1 cellular context compared by ENCODE assay signal in the genomic region with DNA sequence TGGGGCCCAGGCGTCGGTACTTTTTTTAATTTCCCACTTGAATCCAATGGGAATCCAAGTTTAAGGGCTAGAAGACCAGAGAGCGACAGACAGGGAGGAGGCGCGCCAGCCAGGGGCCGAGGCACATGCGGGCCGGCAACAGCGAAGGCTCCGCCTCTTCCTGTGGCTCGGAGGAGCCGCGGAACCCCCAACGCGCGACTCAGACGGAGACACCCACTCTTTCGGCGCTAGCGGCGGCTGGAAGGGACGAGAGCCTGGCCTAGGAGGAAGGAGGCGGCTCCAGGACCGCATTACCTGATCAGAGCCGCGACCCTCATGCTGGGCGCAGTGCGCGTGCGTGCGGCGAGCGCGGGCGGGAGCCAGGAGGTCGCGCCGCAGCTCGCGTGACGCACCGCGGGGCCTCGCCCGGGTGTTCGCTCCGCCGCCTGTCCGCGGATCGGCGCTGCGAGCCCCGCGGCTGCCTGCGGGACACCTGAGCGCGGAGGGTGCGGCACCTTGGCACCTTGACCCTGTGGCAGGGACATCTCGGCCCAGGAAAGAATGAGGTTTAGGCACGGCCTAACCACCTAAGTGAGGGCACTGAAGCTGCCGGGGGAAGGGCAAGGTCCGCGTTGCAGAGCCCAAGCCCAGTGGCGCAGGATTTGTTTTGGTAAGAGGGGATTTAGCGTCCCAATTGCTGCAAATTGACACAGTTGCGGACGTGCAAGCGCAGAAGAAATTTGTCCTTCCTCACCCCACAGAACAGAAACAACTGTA.
TF ChIP-seq lines count a peak whose summit lies in the region.

A gene with protein sequence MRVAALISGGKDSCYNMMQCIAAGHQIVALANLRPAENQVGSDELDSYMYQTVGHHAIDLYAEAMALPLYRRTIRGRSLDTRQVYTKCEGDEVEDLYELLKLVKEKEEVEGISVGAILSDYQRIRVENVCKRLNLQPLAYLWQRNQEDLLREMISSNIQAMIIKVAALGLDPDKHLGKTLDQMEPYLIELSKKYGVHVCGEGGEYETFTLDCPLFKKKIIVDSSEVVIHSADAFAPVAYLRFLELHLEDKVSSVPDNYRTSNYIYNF (minus strand): TSS at position 341 of the 756 bp plus-strand sequence. CDS start 24 bp downstream, at position 317.

TF ChIP-seq in K562, 482 proteins besides CTCF, POLR2A, EP300 and RAD21 (continued from another document and continues in another):
- 0 out of 2 replicates have a peak, but pooled peaks have one; percentile 15 for TF ChIP-seq ZNF175 (CRISPR knock-in tag; IDR thresholded peaks at IDR 0.05; ENCODE audit: low read depth)
- TF ChIP-seq SMC3 (conservative IDR thresholded peaks at IDR 0.05; ENCODE audit: insufficient read depth, low read depth, low read length) = peak; percentile 11; the same call in 1 of the 2 replicates
- TF ChIP-seq ZNF644 (tag; IDR thresholded peaks at IDR 0.05; ENCODE audit: low read depth) = peak; percentile 57; the same call in 1 of the 2 replicates
- no peak for TF ChIP-seq SMAD2 (IDR thresholded peaks at IDR 0.05; ENCODE audit: low read depth, low read length)
- TF ChIP-seq IRF2 (CRISPR knock-in tag; IDR thresholded peaks at IDR 0.05) = no peak
- TF ChIP-seq JUN (IDR thresholded peaks at IDR 0.05; ENCODE audit: borderline replicate concordance, low read depth, low read length) = no peak
- peak; percentile 27; the same call in 1 of the 2 replicates for TF ChIP-seq JUN (CRISPR knock-in tag; IDR thresholded peaks at IDR 0.05; ENCODE audit: borderline replicate concordance)
- TF ChIP-seq ZNF197 (CRISPR knock-in tag; IDR thresholded peaks at IDR 0.05; ENCODE audit: low read depth) = no peak
- no peak for TF ChIP-seq HLTF (IDR thresholded peaks at IDR 0.05)
- 0 out of 2 replicates have a peak, but pooled peaks have one; percentile 8 for TF ChIP-seq ZNF830 (CRISPR knock-in tag; IDR thresholded peaks at IDR 0.05)
- no peak for TF ChIP-seq ZC3H8 (IDR thresholded peaks at IDR 0.05)
- no peak for TF ChIP-seq FOS (IDR thresholded peaks at IDR 0.05; ENCODE audit: extremely low read depth, insufficient read length)
- TF ChIP-seq BRD9 (IDR thresholded peaks at IDR 0.05; ENCODE audit: low read depth, partially characterized antibody) = no peak
- TF ChIP-seq L3MBTL2 (IDR thresholded peaks at IDR 0.05) = peak; percentile 91
- peak; percentile 77 for TF ChIP-seq HCFC1 (IDR thresholded peaks at IDR 0.05; ENCODE audit: low read depth, low read length)
- TF ChIP-seq FOXP1 (CRISPR knock-in tag; IDR thresholded peaks at IDR 0.05) = peak; percentile 67; the same call in 1 of the 2 replicates
- TF ChIP-seq SP1 (CRISPR knock-in tag; IDR thresholded peaks at IDR 0.05) = peak; percentile 39; the same call in 1 of the 2 replicates
- TF ChIP-seq, protein P1, sequence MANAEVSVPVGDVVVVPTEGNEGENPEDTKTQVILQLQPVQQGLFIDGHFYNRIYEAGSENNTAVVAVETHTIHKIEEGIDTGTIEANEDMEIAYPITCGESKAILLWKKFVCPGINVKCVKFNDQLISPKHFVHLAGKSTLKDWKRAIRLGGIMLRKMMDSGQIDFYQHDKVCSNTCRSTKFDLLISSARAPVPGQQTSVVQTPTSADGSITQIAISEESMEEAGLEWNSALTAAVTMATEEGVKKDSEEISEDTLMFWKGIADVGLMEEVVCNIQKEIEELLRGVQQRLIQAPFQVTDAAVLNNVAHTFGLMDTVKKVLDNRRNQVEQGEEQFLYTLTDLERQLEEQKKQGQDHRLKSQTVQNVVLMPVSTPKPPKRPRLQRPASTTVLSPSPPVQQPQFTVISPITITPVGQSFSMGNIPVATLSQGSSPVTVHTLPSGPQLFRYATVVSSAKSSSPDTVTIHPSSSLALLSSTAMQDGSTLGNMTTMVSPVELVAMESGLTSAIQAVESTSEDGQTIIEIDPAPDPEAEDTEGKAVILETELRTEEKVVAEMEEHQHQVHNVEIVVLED (CRISPR knock-in tag; IDR thresholded peaks at IDR 0.05) = peak; percentile 71
- TF ChIP-seq BRCA1 (IDR thresholded peaks at IDR 0.05) = no peak
- no peak for TF ChIP-seq BRCA1 (CRISPR knock-in tag; IDR thresholded peaks at IDR 0.05)
- no peak for TF ChIP-seq MXI1 (IDR thresholded peaks at IDR 0.05; ENCODE audit: low read depth, low read length)
- peak; percentile 74 for TF ChIP-seq EGR1 (conservative IDR thresholded peaks at IDR 0.05)
- no peak for TF ChIP-seq NFXL1 (CRISPR knock-in tag; IDR thresholded peaks at IDR 0.05)
- TF ChIP-seq, protein P2, sequence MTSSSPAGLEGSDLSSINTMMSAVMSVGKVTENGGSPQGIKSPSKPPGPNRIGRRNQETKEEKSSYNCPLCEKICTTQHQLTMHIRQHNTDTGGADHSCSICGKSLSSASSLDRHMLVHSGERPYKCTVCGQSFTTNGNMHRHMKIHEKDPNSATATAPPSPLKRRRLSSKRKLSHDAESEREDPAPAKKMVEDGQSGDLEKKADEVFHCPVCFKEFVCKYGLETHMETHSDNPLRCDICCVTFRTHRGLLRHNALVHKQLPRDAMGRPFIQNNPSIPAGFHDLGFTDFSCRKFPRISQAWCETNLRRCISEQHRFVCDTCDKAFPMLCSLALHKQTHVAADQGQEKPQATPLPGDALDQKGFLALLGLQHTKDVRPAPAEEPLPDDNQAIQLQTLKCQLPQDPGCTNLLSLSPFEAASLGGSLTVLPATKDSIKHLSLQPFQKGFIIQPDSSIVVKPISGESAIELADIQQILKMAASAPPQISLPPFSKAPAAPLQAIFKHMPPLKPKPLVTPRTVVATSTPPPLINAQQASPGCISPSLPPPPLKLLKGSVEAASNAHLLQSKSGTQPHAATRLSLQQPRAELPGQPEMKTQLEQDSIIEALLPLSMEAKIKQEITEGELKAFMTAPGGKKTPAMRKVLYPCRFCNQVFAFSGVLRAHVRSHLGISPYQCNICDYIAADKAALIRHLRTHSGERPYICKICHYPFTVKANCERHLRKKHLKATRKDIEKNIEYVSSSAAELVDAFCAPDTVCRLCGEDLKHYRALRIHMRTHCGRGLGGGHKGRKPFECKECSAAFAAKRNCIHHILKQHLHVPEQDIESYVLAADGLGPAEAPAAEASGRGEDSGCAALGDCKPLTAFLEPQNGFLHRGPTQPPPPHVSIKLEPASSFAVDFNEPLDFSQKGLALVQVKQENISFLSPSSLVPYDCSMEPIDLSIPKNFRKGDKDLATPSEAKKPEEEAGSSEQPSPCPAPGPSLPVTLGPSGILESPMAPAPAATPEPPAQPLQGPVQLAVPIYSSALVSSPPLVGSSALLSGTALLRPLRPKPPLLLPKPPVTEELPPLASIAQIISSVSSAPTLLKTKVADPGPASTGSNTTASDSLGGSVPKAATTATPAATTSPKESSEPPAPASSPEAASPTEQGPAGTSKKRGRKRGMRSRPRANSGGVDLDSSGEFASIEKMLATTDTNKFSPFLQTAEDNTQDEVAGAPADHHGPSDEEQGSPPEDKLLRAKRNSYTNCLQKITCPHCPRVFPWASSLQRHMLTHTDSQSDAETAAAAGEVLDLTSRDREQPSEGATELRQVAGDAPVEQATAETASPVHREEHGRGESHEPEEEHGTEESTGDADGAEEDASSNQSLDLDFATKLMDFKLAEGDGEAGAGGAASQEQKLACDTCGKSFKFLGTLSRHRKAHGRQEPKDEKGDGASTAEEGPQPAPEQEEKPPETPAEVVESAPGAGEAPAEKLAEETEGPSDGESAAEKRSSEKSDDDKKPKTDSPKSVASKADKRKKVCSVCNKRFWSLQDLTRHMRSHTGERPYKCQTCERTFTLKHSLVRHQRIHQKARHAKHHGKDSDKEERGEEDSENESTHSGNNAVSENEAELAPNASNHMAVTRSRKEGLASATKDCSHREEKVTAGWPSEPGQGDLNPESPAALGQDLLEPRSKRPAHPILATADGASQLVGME (CRISPR knock-in tag; IDR thresholded peaks at IDR 0.05) = peak; percentile 80; the same call in 1 of the 2 replicates
- peak; percentile 62; the same call in 1 of the 2 replicates for TF ChIP-seq MTA3 (IDR thresholded peaks at IDR 0.05; ENCODE audit: borderline replicate concordance)
- no peak for TF ChIP-seq SP2 (IDR thresholded peaks at IDR 0.05; ENCODE audit: extremely low read depth, low read depth, low read length, poor library complexity, severe bottlenecking)
- TF ChIP-seq, protein P3, sequence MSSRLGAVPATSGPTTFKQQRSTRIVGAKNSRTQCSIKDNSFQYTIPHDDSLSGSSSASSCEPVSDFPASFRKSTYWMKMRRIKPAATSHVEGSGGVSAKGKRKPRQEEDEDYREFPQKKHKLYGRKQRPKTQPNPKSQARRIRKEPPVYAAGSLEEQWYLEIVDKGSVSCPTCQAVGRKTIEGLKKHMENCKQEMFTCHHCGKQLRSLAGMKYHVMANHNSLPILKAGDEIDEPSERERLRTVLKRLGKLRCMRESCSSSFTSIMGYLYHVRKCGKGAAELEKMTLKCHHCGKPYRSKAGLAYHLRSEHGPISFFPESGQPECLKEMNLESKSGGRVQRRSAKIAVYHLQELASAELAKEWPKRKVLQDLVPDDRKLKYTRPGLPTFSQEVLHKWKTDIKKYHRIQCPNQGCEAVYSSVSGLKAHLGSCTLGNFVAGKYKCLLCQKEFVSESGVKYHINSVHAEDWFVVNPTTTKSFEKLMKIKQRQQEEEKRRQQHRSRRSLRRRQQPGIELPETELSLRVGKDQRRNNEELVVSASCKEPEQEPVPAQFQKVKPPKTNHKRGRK (tag; IDR thresholded peaks at IDR 0.05) = no peak
- TF ChIP-seq, protein P4, sequence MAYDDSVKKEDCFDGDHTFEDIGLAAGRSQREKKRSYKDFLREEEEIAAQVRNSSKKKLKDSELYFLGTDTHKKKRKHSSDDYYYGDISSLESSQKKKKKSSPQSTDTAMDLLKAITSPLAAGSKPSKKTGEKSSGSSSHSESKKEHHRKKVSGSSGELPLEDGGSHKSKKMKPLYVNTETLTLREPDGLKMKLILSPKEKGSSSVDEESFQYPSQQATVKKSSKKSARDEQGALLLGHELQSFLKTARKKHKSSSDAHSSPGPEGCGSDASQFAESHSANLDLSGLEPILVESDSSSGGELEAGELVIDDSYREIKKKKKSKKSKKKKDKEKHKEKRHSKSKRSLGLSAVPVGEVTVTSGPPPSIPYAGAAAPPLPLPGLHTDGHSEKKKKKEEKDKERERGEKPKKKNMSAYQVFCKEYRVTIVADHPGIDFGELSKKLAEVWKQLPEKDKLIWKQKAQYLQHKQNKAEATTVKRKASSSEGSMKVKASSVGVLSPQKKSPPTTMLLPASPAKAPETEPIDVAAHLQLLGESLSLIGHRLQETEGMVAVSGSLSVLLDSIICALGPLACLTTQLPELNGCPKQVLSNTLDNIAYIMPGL (CRISPR knock-in tag; IDR thresholded peaks at IDR 0.05) = no peak
- TF ChIP-seq, protein P5, sequence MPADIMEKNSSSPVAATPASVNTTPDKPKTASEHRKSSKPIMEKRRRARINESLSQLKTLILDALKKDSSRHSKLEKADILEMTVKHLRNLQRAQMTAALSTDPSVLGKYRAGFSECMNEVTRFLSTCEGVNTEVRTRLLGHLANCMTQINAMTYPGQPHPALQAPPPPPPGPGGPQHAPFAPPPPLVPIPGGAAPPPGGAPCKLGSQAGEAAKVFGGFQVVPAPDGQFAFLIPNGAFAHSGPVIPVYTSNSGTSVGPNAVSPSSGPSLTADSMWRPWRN (IDR thresholded peaks at IDR 0.05; ENCODE audit: low read depth) = no peak
- TF ChIP-seq, protein P6, sequence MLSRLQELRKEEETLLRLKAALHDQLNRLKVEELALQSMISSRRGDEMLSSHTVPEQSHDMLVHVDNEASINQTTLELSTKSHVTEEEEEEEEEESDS (CRISPR knock-in tag; IDR thresholded peaks at IDR 0.05) = no peak
- no peak for TF ChIP-seq SMAD3 (CRISPR knock-in tag; conservative IDR thresholded peaks at IDR 0.05)
- peak; percentile 16 for TF ChIP-seq SMAD1 (IDR thresholded peaks at IDR 0.05; ENCODE audit: low read depth, low read length, partially characterized antibody)
- no peak for TF ChIP-seq NFIX (CRISPR knock-in tag; IDR thresholded peaks at IDR 0.05; ENCODE audit: low read depth)
- TF ChIP-seq, protein P7, sequence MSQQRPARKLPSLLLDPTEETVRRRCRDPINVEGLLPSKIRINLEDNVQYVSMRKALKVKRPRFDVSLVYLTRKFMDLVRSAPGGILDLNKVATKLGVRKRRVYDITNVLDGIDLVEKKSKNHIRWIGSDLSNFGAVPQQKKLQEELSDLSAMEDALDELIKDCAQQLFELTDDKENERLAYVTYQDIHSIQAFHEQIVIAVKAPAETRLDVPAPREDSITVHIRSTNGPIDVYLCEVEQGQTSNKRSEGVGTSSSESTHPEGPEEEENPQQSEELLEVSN (IDR thresholded peaks at IDR 0.05; ENCODE audit: borderline replicate concordance in 1 of 2, extremely low read depth in 1 of 2, insufficient read depth in 1 of 2, insufficient read length in 1 of 2, low read depth in 1 of 2, low read length in 1 of 2, poor library complexity in 1 of 2, severe bottlenecking in 1 of 2) = peak; percentile 93 to 94
- TF ChIP-seq TBP (optimal IDR thresholded peaks at IDR 0.05; ENCODE audit: low read depth, low read length) = peak; percentile 69
- no peak for TF ChIP-seq MEF2D (tag; conservative IDR thresholded peaks at IDR 0.05; ENCODE audit: low read depth)
- peak; percentile 91 for TF ChIP-seq EP400 (IDR thresholded peaks at IDR 0.05)
- TF ChIP-seq MEIS2 (IDR thresholded peaks at IDR 0.05; ENCODE audit: partially characterized antibody) = peak; percentile 71
- no peak for TF ChIP-seq MTA1 (IDR thresholded peaks at IDR 0.05; ENCODE audit: borderline replicate concordance)
- no peak for TF ChIP-seq ZNF253 (CRISPR knock-in tag; conservative IDR thresholded peaks at IDR 0.05)
- TF ChIP-seq ZZZ3 (IDR thresholded peaks at IDR 0.05) = no peak
- no peak for TF ChIP-seq U2AF1 (optimal IDR thresholded peaks at IDR 0.05; ENCODE audit: low read depth, low read length)
- TF ChIP-seq ZNF76 (CRISPR knock-in tag; IDR thresholded peaks at IDR 0.05; ENCODE audit: borderline replicate concordance) = 0 out of 2 replicates have a peak, but pooled peaks have one; percentile 15
- TF ChIP-seq CBX2 (IDR thresholded peaks at IDR 0.05; ENCODE audit: insufficient read depth, low read length, poor library complexity, severe bottlenecking) = no peak
- peak; percentile 86 for TF ChIP-seq ZFX (CRISPR knock-in tag; IDR thresholded peaks at IDR 0.05)
- TF ChIP-seq, protein P8, sequence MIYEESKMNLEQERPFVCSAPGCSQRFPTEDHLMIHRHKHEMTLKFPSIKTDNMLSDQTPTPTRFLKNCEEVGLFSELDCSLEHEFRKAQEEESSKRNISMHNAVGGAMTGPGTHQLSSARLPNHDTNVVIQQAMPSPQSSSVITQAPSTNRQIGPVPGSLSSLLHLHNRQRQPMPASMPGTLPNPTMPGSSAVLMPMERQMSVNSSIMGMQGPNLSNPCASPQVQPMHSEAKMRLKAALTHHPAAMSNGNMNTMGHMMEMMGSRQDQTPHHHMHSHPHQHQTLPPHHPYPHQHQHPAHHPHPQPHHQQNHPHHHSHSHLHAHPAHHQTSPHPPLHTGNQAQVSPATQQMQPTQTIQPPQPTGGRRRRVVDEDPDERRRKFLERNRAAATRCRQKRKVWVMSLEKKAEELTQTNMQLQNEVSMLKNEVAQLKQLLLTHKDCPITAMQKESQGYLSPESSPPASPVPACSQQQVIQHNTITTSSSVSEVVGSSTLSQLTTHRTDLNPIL (CRISPR knock-in tag; IDR thresholded peaks at IDR 0.05) = no peak
- peak; percentile 62 for TF ChIP-seq FIP1L1 (IDR thresholded peaks at IDR 0.05; ENCODE audit: low read depth, low read length, poor library complexity, severe bottlenecking)
